25 cellular contexts compared by ENCODE assay signal in the genomic region with DNA sequence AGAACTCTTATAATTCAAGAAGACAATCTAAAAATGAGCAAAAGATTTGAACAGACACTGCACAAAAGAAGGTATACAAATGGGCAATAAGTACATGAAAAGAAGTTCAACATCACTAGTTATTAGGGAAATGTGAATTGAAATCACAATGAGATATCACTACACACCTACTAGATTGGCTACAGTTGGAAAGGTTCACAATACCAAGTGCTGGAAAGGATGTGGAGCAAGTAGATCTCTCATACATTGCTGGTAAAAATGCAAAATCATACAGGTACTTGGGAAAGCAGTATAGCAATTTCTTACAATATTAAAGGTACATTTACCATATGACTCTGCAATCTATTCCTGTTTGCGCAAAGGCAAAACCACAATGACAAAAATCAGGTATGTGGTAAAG.
"Had no signal": no experiment of that assay in that cellular context is flagged by ENCODE, and none has a peak within 500 bp of the region (broad histone marks: within the 10 kb centered on the region; RNA-seq: fewer than 3 reads in every experiment).

No MANE protein-coding gene starts in this region.

- H3K27ac ChIP-seq: colonic mucosa, coronary artery, dorsolateral prefrontal cortex, epithelial cell of prostate, esophagus muscularis mucosa, esophagus squamous epithelium, foreskin keratinocyte, gastrocnemius medialis, gastroesophageal sphincter, hepatocyte had no signal

- H3K9me3 ChIP-seq: colonic mucosa, esophagus muscularis mucosa, esophagus squamous epithelium, gastrocnemius medialis, gastroesophageal sphincter had no signal

- H3K27me3 ChIP-seq: colonic mucosa, dorsolateral prefrontal cortex, esophagus muscularis mucosa, esophagus squamous epithelium, foreskin keratinocyte, gastrocnemius medialis, gastroesophageal sphincter, heart left ventricle, heart right ventricle, hepatocyte had no signal

- H3K36me3 ChIP-seq: colonic mucosa, esophagus muscularis mucosa, esophagus squamous epithelium, gastrocnemius medialis, gastroesophageal sphincter, heart left ventricle, heart right ventricle had no signal

- H2AFZ ChIP-seq: hepatocyte had no signal

- H3K4me3 ChIP-seq: colonic mucosa, coronary artery, dorsolateral prefrontal cortex, esophagus muscularis mucosa, esophagus squamous epithelium, gastrocnemius medialis, gastroesophageal sphincter, heart left ventricle, heart right ventricle, hepatocyte had no signal

- H3K4me1 ChIP-seq: colonic mucosa, foreskin keratinocyte had no signal

- H3K4me2 ChIP-seq: hepatocyte had no signal

- ATAC-seq: effector memory CD8-positive, alpha-beta T cell; esophagus mucosa; foreskin keratinocyte; gastrocnemius medialis; gastroesophageal sphincter; heart left ventricle; heart right ventricle had no signal

- H3K79me2 ChIP-seq: hepatocyte had no signal

- DNase-seq: colonic mucosa; cortex of kidney; dermis blood vessel endothelial cell; dorsolateral prefrontal cortex; effector CD4-positive, alpha-beta T cell; effector CD8-positive, alpha-beta T cell; effector memory CD4-positive, alpha-beta T cell; effector memory CD8-positive, alpha-beta T cell; endodermal cell; erythroblast; esophagus squamous epithelium; foreskin fibroblast; foreskin keratinocyte; foreskin melanocyte; gastrocnemius medialis; glutamatergic neuron; head of caudate nucleus; heart left ventricle; heart right ventricle had no signal
